ENCODE assay signal across 1 cellular context in genomic region chr15:38563723-38564519, GRCh38.
TF ChIP-seq lines count a peak whose summit lies in the region.

No MANE protein-coding gene starts in this region.

TF ChIP-seq in GM12878, 131 proteins besides CTCF, POLR2A, EP300 and RAD21 (continued from another document):
- TF ChIP-seq ETV6 (conservative IDR thresholded peaks at IDR 0.05 in 1 of 2, IDR thresholded peaks at IDR 0.05 in 1 of 2; ENCODE audit: borderline replicate concordance in 1 of 2, low read depth in 1 of 2) (0 out of 4 replicates have a peak, but pooled peaks of 1 of the 2 experiments have one; percentile 34), CUX1 (IDR thresholded peaks at IDR 0.05; ENCODE audit: insufficient replicate concordance, low read depth, low read length) (no peak), SIN3A (IDR thresholded peaks at IDR 0.05; ENCODE audit: low read depth, low read length) (0 out of 2 replicates have a peak, but pooled peaks have one; percentile 27), MLLT1 (IDR thresholded peaks at IDR 0.05) (peak; percentile 82), EZH2 (IDR thresholded peaks at IDR 0.05; ENCODE audit: borderline replicate concordance, control insufficient read depth, low read depth, low read length) (no peak), RB1 (IDR thresholded peaks at IDR 0.05; ENCODE audit: borderline replicate concordance) (peak; percentile 28; the same call in 1 of the 2 replicates), ATF3 (IDR thresholded peaks at IDR 0.05; ENCODE audit: borderline replicate concordance, extremely low read depth, low read depth, low read length) (no peak), ZNF384 (IDR thresholded peaks at IDR 0.05; ENCODE audit: borderline replicate concordance, low read depth, low read length) (no peak), E4F1 (IDR thresholded peaks at IDR 0.05; ENCODE audit: borderline replicate concordance, partially characterized antibody) (no peak), RUNX3 (IDR thresholded peaks at IDR 0.05; ENCODE audit: low read length) (peak; percentile 55; the same call in 1 of the 2 replicates), BCL11A (IDR thresholded peaks at IDR 0.05; ENCODE audit: low read depth, low read length) (no peak), ZSCAN29 (IDR thresholded peaks at IDR 0.05) (no peak), IRF4 (IDR thresholded peaks at IDR 0.05; ENCODE audit: low read depth, low read length) (no peak), POLR2AphosphoS2 (IDR thresholded peaks at IDR 0.05; ENCODE audit: low read depth, low read length) (no peak), NFXL1 (IDR thresholded peaks at IDR 0.05; ENCODE audit: borderline replicate concordance) (no peak), KLF5 (IDR thresholded peaks at IDR 0.05; ENCODE audit: partially characterized antibody) (peak; percentile 40)
TF ChIP-seq in GM12878: peak in this region for 41.
